9 cellular contexts compared by ENCODE assay signal in genomic region chr1:15948091-15948591, GRCh38. TPM values are rescaled to one million over a fixed set of nuclear protein-coding genes. Genes with fewer than 3 reads are reported as not detected.
A peak's percentile ranks its signal among the peaks of the same experiment; 100 is the strongest.
DNase-seq lines count a peak whose midpoint lies in the region; ATAC-seq and TF ChIP-seq lines count a peak whose summit lies in the region.
"Had no signal": no experiment of that assay in that cellular context is flagged by ENCODE, and none has a peak within 500 bp of the region (broad histone marks: within the 10 kb centered on the region; RNA-seq: fewer than 3 reads in every experiment).

No MANE protein-coding gene starts in this region.

- peak; percentile 43 for DNase-seq in stimulated activated CD4-positive, alpha-beta T cell treated with anti-CD3 and anti-CD28 coated beads, Interleukin-1b, Interleukin-23, amount 100 ng/mL, for 48 hours
- DNase-seq in stimulated activated CD4-positive, alpha-beta T cell treated with anti-CD3 and anti-CD28 coated beads, Interleukin-12 subunit alpha, Interleukin-12 subunit beta, amount 100 ng/mL, for 4 hours: no peak
- DNase-seq in neural crest cell (ENCODE audit: low read depth, low spot score): no peak
- no peak for DNase-seq in NCI-H2081 treated with DMSO at 0.1 percent for 48 hours (lab: John Stamatoyannopoulos, UW)
- no peak for DNase-seq in SKM-1 treated with dmso at 0.1 percent for 144 hours (lab: John Stamatoyannopoulos, UW; ENCODE audit: unreplicated experiment)

- H3K9me3 Mint-ChIP-seq in dendritic cell treated with granulocyte-macrophage colony-stimulating factor and Interleukin-4, amounts not matched to agents 40 ng/mL and 50 ng/mL, for 4 days: no peaks in the 10 kb centered on the region
- H3K9me3 Mint-ChIP-seq in neural crest cell: no peaks in the 10 kb centered on the region

- H3K27me3 Mint-ChIP-seq in dendritic cell treated with granulocyte-macrophage colony-stimulating factor and Interleukin-4, amounts not matched to agents 40 ng/mL and 50 ng/mL, for 4 days: no peaks in the 10 kb centered on the region
- H3K27me3 Mint-ChIP-seq in neural crest cell (ENCODE audit: low read depth): no peaks in the 10 kb centered on the region

- ATAC-seq in HG02588 (IDR thresholded peaks at IDR 0.05; ENCODE audit: unreplicated experiment) (no peak), HG03469 (IDR thresholded peaks at IDR 0.05; ENCODE audit: unreplicated experiment) (no peak)

- TF ChIP-seq CTCF in neural crest cell (conservative IDR thresholded peaks at IDR 0.05): no peak

- peaks cover 68% of the 10 kb centered on the region for H3K36me3 Mint-ChIP-seq in dendritic cell treated with granulocyte-macrophage colony-stimulating factor and Interleukin-4, amounts not matched to agents 40 ng/mL and 50 ng/mL, for 4 days (ENCODE audit: low read depth)
- H3K36me3 Mint-ChIP-seq in neural crest cell (ENCODE audit: low read depth): peaks cover 9% of the 10 kb centered on the region

- H3K27ac Mint-ChIP-seq in dendritic cell treated with granulocyte-macrophage colony-stimulating factor and Interleukin-4, amounts not matched to agents 40 ng/mL and 50 ng/mL, for 4 days: peak overlapping the region; percentile 86
- no peak overlapping the region for H3K27ac Mint-ChIP-seq in neural crest cell (ENCODE audit: unreplicated experiment)

- H3K4me3 Mint-ChIP-seq in dendritic cell treated with granulocyte-macrophage colony-stimulating factor and Interleukin-4, amounts not matched to agents 40 ng/mL and 50 ng/mL, for 4 days: no peak overlapping the region
- peak overlapping the region; percentile 59 for H3K4me3 Mint-ChIP-seq in neural crest cell

- intact Hi-C loops in dendritic cell treated with granulocyte-macrophage colony-stimulating factor and Interleukin-4, amounts not matched to agents 40 ng/mL and 50 ng/mL, for 4 days (cut with micrococcal nuclease): no loop called here

- H3K4me1 Mint-ChIP-seq in dendritic cell treated with granulocyte-macrophage colony-stimulating factor and Interleukin-4, amounts not matched to agents 40 ng/mL and 50 ng/mL, for 4 days (ENCODE audit: low read depth): peaks cover 62% of the 10 kb centered on the region
- H3K4me1 Mint-ChIP-seq in neural crest cell: peaks cover 24% of the 10 kb centered on the region

RNA-seq across cellular contexts. Expression of gene ZBTB17, which starts 27.8 kb away (rescaled TPM):
- total RNA-seq in neural crest cell: 46.1 and 51.5 TPM in 2 replicates

RNA-seq across cellular contexts. Expression of gene SRARP, which starts 55.9 kb away (rescaled TPM):
- total RNA-seq in neural crest cell: not detected in 2 replicates
- total RNA-seq: M059J had no signal
